28 cellular contexts compared by ENCODE assay signal in the genomic region with DNA sequence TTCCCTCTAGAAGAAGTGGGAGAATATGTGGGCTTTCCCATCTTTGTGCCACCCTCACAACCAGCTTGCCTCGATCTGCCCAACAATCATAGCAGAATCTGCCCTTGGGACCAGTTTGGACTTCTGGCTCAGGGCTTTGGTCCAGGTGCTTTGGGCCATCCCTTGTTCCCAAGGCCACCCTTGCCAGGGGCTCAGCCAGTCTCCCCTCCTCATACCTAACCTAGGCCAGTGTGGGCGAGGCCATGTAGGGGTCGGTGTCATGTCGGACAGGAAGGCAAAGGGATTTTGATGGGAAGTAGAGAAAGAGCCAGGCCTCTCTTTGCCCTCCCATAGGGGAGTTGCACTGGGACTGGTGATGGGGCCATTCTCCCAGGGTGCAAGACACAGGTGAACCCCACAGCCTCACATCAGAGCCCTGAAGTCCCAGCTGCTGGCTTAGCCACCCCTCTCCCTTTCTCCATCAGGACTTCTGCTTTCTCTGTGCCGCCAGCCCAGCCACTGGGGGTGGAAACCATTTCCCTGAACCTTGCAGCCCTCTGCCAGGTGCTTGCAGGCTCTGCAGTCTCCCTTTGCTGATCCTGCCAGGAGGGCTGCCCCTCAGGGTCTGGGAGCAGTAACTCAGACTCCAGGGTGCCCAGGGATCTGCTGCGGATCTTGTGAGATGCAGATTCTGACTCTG.
"Had no signal": no experiment of that assay in that cellular context is flagged by ENCODE, and none has a peak within 500 bp of the region (broad histone marks: within the 10 kb centered on the region; RNA-seq: fewer than 3 reads in every experiment).

No MANE protein-coding gene starts in this region.

- H3K27me3 Mint-ChIP-seq: activated CD4-positive, alpha-beta memory T cell treated with anti-CD3 and anti-CD28 coated beads, Interleukin-2, amount 10 ng/mL, durations not matched to agents 7 days and 5 days; activated CD4-positive, alpha-beta T cell treated with anti-CD3 and anti-CD28 coated beads, Interleukin-2, amount 10 ng/mL, durations not matched to agents 7 days and 5 days; activated naive CD4-positive, alpha-beta T cell treated with anti-CD3 and anti-CD28 coated beads, Interleukin-2, amount 10 ng/mL, durations not matched to agents 7 days and 5 days; activated naive CD8-positive, alpha-beta T cell treated with anti-CD3 and anti-CD28 coated beads, Interleukin-2, amount 10 ng/mL, durations not matched to agents 7 days and 5 days; brain; dendritic cell treated with granulocyte-macrophage colony-stimulating factor and Interleukin-4, amounts not matched to agents 40 ng/mL and 50 ng/mL, for 4 days had no signal

- H3K27ac ChIP-seq: ascending aorta, breast epithelium, cardiac muscle cell, colonic mucosa, dorsolateral prefrontal cortex, VCaP had no signal

- H3K9me3 Mint-ChIP-seq: activated CD4-positive, alpha-beta memory T cell treated with anti-CD3 and anti-CD28 coated beads, Interleukin-2, amount 10 ng/mL, durations not matched to agents 7 days and 5 days; activated CD4-positive, alpha-beta T cell treated with anti-CD3 and anti-CD28 coated beads, Interleukin-2, amount 10 ng/mL, durations not matched to agents 7 days and 5 days; activated naive CD4-positive, alpha-beta T cell treated with anti-CD3 and anti-CD28 coated beads, Interleukin-2, amount 10 ng/mL, durations not matched to agents 7 days and 5 days; activated naive CD8-positive, alpha-beta T cell treated with anti-CD3 and anti-CD28 coated beads, Interleukin-2, amount 10 ng/mL, durations not matched to agents 7 days and 5 days; activated T-cell treated with anti-CD3 and anti-CD28 coated beads, Interleukin-2, amount 50 U/mL, for 72 hours; dendritic cell treated with granulocyte-macrophage colony-stimulating factor and Interleukin-4, amounts not matched to agents 40 ng/mL and 50 ng/mL, for 4 days; endodermal cell; WTC11 had no signal

- H3K27ac Mint-ChIP-seq: activated CD4-positive, alpha-beta memory T cell treated with anti-CD3 and anti-CD28 coated beads, Interleukin-2, amount 10 ng/mL, durations not matched to agents 7 days and 5 days; activated CD4-positive, alpha-beta T cell treated with anti-CD3 and anti-CD28 coated beads, Interleukin-2, amount 10 ng/mL, durations not matched to agents 7 days and 5 days; activated naive CD4-positive, alpha-beta T cell treated with anti-CD3 and anti-CD28 coated beads, Interleukin-2, amount 10 ng/mL, durations not matched to agents 7 days and 5 days; activated naive CD8-positive, alpha-beta T cell treated with anti-CD3 and anti-CD28 coated beads, Interleukin-2, amount 10 ng/mL, durations not matched to agents 7 days and 5 days; activated T-cell treated with anti-CD3 and anti-CD28 coated beads, Interleukin-2, amount 50 U/mL, for 72 hours; brain; dendritic cell treated with granulocyte-macrophage colony-stimulating factor and Interleukin-4, amounts not matched to agents 40 ng/mL and 50 ng/mL, for 4 days; endodermal cell; WTC11 had no signal

- H3K4me1 Mint-ChIP-seq: activated CD4-positive, alpha-beta memory T cell treated with anti-CD3 and anti-CD28 coated beads, Interleukin-2, amount 10 ng/mL, durations not matched to agents 7 days and 5 days; activated CD4-positive, alpha-beta T cell treated with anti-CD3 and anti-CD28 coated beads, Interleukin-2, amount 10 ng/mL, durations not matched to agents 7 days and 5 days; activated naive CD4-positive, alpha-beta T cell treated with anti-CD3 and anti-CD28 coated beads, Interleukin-2, amount 10 ng/mL, durations not matched to agents 7 days and 5 days; activated naive CD8-positive, alpha-beta T cell treated with anti-CD3 and anti-CD28 coated beads, Interleukin-2, amount 10 ng/mL, durations not matched to agents 7 days and 5 days had no signal

- H3K9me3 ChIP-seq: ascending aorta, breast epithelium, colonic mucosa had no signal

- H3K27me3 ChIP-seq: ascending aorta, breast epithelium, cardiac muscle cell, colonic mucosa had no signal

- H3K36me3 Mint-ChIP-seq: activated naive CD4-positive, alpha-beta T cell treated with anti-CD3 and anti-CD28 coated beads, Interleukin-2, amount 10 ng/mL, durations not matched to agents 7 days and 5 days; activated naive CD4-positive, alpha-beta T cell treated with anti-CD3 and anti-CD28 coated beads, Interleukin-2, amount 50 U/mL, for 72 hours; activated naive CD8-positive, alpha-beta T cell treated with anti-CD3 and anti-CD28 coated beads, Interleukin-2, amount 10 ng/mL, durations not matched to agents 7 days and 5 days; brain; WTC11 had no signal

- H3K36me3 ChIP-seq: ascending aorta, breast epithelium, cardiac muscle cell, colonic mucosa had no signal

- H3K4me3 ChIP-seq: ascending aorta, breast epithelium, cardiac muscle cell, colonic mucosa, dorsolateral prefrontal cortex had no signal

- DNase-seq: activated CD4-positive, alpha-beta memory T cell treated with anti-CD3 and anti-CD28 coated beads, Interleukin-2, amount 10 ng/mL, durations not matched to agents 7 days and 5 days; activated CD4-positive, alpha-beta T cell treated with anti-CD3 and anti-CD28 coated beads for 1 hour; activated CD4-positive, alpha-beta T cell treated with anti-CD3 and anti-CD28 coated beads for 4 hours; activated CD4-positive, alpha-beta T cell treated with anti-CD3 and anti-CD28 coated beads, Interleukin-2, amount 10 ng/mL, durations not matched to agents 7 days and 5 days; activated CD4-positive, alpha-beta T cell treated with anti-CD3 and anti-CD28 coated beads, Interleukin-2, amount 50 U/mL, for 4 hours; activated gamma-delta T cell; activated naive CD4-positive, alpha-beta T cell; activated naive CD4-positive, alpha-beta T cell treated with anti-CD3 and anti-CD28 coated beads, Interleukin-2, amount 10 ng/mL, durations not matched to agents 7 days and 5 days; activated naive CD8-positive, alpha-beta T cell treated with anti-CD3 and anti-CD28 coated beads, Interleukin-2, amount 10 ng/mL, durations not matched to agents 7 days and 5 days; activated T-cell treated with anti-CD3 and anti-CD28 coated beads, Interleukin-2, amount 50 U/mL, for 1 hour; activated T-cell treated with anti-CD3 and anti-CD28 coated beads, Interleukin-2, amount 50 U/mL, for 72 hours; central memory CD4-positive, alpha-beta T cell; cerebellar nuclear complex; colonic mucosa; dorsolateral prefrontal cortex; effector memory CD4-positive, alpha-beta T cell; foreskin fibroblast; head of caudate nucleus; T-helper 2 cell had no signal

- H3K4me3 Mint-ChIP-seq: activated CD4-positive, alpha-beta memory T cell treated with anti-CD3 and anti-CD28 coated beads, Interleukin-2, amount 10 ng/mL, durations not matched to agents 7 days and 5 days; activated CD4-positive, alpha-beta T cell treated with anti-CD3 and anti-CD28 coated beads, Interleukin-2, amount 10 ng/mL, durations not matched to agents 7 days and 5 days; activated naive CD4-positive, alpha-beta T cell treated with anti-CD3 and anti-CD28 coated beads, Interleukin-2, amount 10 ng/mL, durations not matched to agents 7 days and 5 days; activated naive CD8-positive, alpha-beta T cell treated with anti-CD3 and anti-CD28 coated beads, Interleukin-2, amount 10 ng/mL, durations not matched to agents 7 days and 5 days; activated T-cell treated with anti-CD3 and anti-CD28 coated beads, Interleukin-2, amount 50 U/mL, for 72 hours; brain; dendritic cell treated with granulocyte-macrophage colony-stimulating factor and Interleukin-4, amounts not matched to agents 40 ng/mL and 50 ng/mL, for 4 days; endodermal cell; WTC11 had no signal
